In genomic region chr10:104076743-104077160, GRCh38 we compare ENCODE assay signal across 11 cellular contexts. TPM values are rescaled to one million over a fixed set of nuclear protein-coding genes. Genes with fewer than 3 reads are reported as not detected.
DNase-seq lines count a peak whose midpoint lies in the region; ATAC-seq, FAIRE-seq and TF ChIP-seq lines count a peak whose summit lies in the region.
"Had no signal": no experiment of that assay in that cellular context is flagged by ENCODE, and none has a peak within 500 bp of the region (broad histone marks: within the 10 kb centered on the region; RNA-seq: fewer than 3 reads in every experiment).

No MANE protein-coding gene starts in this region.

- H3K4me3 ChIP-seq in esophagus muscularis mucosa = no peak overlapping the region

- ATAC-seq in left colon = peak; percentile 65

- H3K9me3 ChIP-seq in esophagus muscularis mucosa = no peaks in the 10 kb centered on the region

- no peaks in the 10 kb centered on the region for H3K36me3 ChIP-seq in esophagus muscularis mucosa

- no peak for TF ChIP-seq CTCF in esophagus muscularis mucosa (IDR thresholded peaks at IDR 0.05)

- no peaks in the 10 kb centered on the region for H3K9me3 Mint-ChIP-seq in activated CD4-positive, alpha-beta T cell treated with anti-CD3 and anti-CD28 coated beads, Interleukin-2, amount 10 ng/mL, durations not matched to agents 7 days and 5 days
- H3K9me3 Mint-ChIP-seq: neural crest cell had no signal

- H3K4me1 Mint-ChIP-seq in activated CD4-positive, alpha-beta T cell treated with anti-CD3 and anti-CD28 coated beads, Interleukin-2, amount 10 ng/mL, durations not matched to agents 7 days and 5 days = peaks cover 2% of the 10 kb centered on the region

- POLR2A ChIA-PET in activated CD4-positive, alpha-beta T cell treated with anti-CD3 and anti-CD28 coated beads, Interleukin-2, amount 10 ng/mL, durations not matched to agents 7 days and 5 days (lab: Charles Lee) = no interaction called here

- CTCF ChIA-PET in activated CD4-positive, alpha-beta T cell treated with anti-CD3 and anti-CD28 coated beads, Interleukin-2, amount 10 ng/mL, durations not matched to agents 7 days and 5 days (lab: Charles Lee) = no interaction called here

- H3K4me3 Mint-ChIP-seq in activated CD4-positive, alpha-beta T cell treated with anti-CD3 and anti-CD28 coated beads, Interleukin-2, amount 10 ng/mL, durations not matched to agents 7 days and 5 days = no peak overlapping the region
- H3K4me3 Mint-ChIP-seq: neural crest cell had no signal

- FAIRE-seq in GM12892 (lab: Jason Lieb, UNC) = no peak
- FAIRE-seq: urothelium cell line had no signal

- no peak overlapping the region for H3K27ac Mint-ChIP-seq in activated CD4-positive, alpha-beta T cell treated with anti-CD3 and anti-CD28 coated beads, Interleukin-2, amount 10 ng/mL, durations not matched to agents 7 days and 5 days

- no peak for TF ChIP-seq EP300 in esophagus muscularis mucosa (IDR thresholded peaks at IDR 0.05)

- 38% methylated on average over 3 of the region's 3 CpGs for WGBS in esophagus muscularis mucosa

- peaks cover 0 to 5% (median 0%) of the 10 kb centered on the region in 4 donors for H3K4me1 ChIP-seq in esophagus muscularis mucosa

- no peaks in the 10 kb centered on the region for H3K27me3 Mint-ChIP-seq in activated CD4-positive, alpha-beta T cell treated with anti-CD3 and anti-CD28 coated beads, Interleukin-2, amount 10 ng/mL, durations not matched to agents 7 days and 5 days

- H3K27ac ChIP-seq in esophagus muscularis mucosa (replicated peaks in 1 of 4) = no peak overlapping the region

- H3K27me3 ChIP-seq in esophagus muscularis mucosa = no peaks in the 10 kb centered on the region

- no peaks in the 10 kb centered on the region for H3K36me3 Mint-ChIP-seq in activated CD4-positive, alpha-beta T cell treated with anti-CD3 and anti-CD28 coated beads, Interleukin-2, amount 10 ng/mL, durations not matched to agents 7 days and 5 days (ENCODE audit: low read depth)

- peak; percentile 45 for DNase-seq in AG08395 (ENCODE audit: low spot score)
- peak; percentile 89 for DNase-seq in NCI-H146 (lab: John Stamatoyannopoulos, UW)
- DNase-seq in cerebellar cortex (ENCODE audit: low spot score) = peak; percentile 8
- peak in 1 of 2 donors; percentile 58 for DNase-seq in left colon
- DNase-seq in esophagus muscularis mucosa (ENCODE audit: extremely low spot score) = no peak
- DNase-seq in GM12892 (ENCODE audit: insufficient read length) = no peak
- no peak for DNase-seq in SK-N-DZ (ENCODE audit: low spot score)
- DNase-seq in activated CD4-positive, alpha-beta T cell treated with anti-CD3 and anti-CD28 coated beads, Interleukin-2, amount 10 ng/mL, durations not matched to agents 7 days and 5 days = no peak
- DNase-seq: AML-193 had no signal

- no peak for TF ChIP-seq POLR2A in esophagus muscularis mucosa (IDR thresholded peaks at IDR 0.05; ENCODE audit: low read depth)
- TF ChIP-seq POLR2A in GM12892 (IDR thresholded peaks at IDR 0.05; ENCODE audit: low read depth, low read length) = no peak

- intact Hi-C loops in left colon (cut with DNase I, micrococcal nuclease) (no loop called here), esophagus muscularis mucosa (cut with DNase I) (no loop called here)

RNA-seq across cellular contexts. Expression of gene COL17A1, which starts 8.9 kb away (rescaled TPM):
- total RNA-seq in left colon = 100 to 1,000 TPM; 159 to 328 TPM
- under 1 TPM in 3 of 4 donors, not detected in 1; 0.17 to 0.29 (median 0.26) TPM for total RNA-seq in esophagus muscularis mucosa
- not detected for polyA plus RNA-seq in GM12892 (2012; ENCODE audit: missing spikeins)
- not detected in 2 replicates for polyA plus RNA-seq in SK-N-DZ (2014; cell fraction: cytosol; rRNA removed)
- polyA plus RNA-seq in SK-N-DZ (2014; cell fraction: nucleus; rRNA removed) = 0.38 and 0.46 TPM in 2 replicates
- total RNA-seq in activated CD4-positive, alpha-beta T cell treated with anti-CD3 and anti-CD28 coated beads, Interleukin-2, amount 10 ng/mL, durations not matched to agents 7 days and 5 days = not detected
- total RNA-seq: neural crest cell had no signal

RNA-seq across cellular contexts. Expression of gene SFR1, which starts 45.2 kb away (rescaled TPM):
- total RNA-seq in left colon (1 to 10 TPM; 3.4 to 5.6 TPM), esophagus muscularis mucosa (1 to 10 TPM; 4.9 to 9.1 (median 7.8) TPM)
- polyA plus RNA-seq in GM12892 (2012; ENCODE audit: missing spikeins) = 16.7 TPM
- 13.6 and 14.5 TPM in 2 replicates for polyA plus RNA-seq in SK-N-DZ (2014; cell fraction: cytosol; rRNA removed)
- 7.4 and 10.7 TPM in 2 replicates for polyA plus RNA-seq in SK-N-DZ (2014; cell fraction: nucleus; rRNA removed)
- total RNA-seq in activated CD4-positive, alpha-beta T cell treated with anti-CD3 and anti-CD28 coated beads, Interleukin-2, amount 10 ng/mL, durations not matched to agents 7 days and 5 days = 10 to 100 TPM; 13.6 to 16.1 TPM

Comparison
In these comparisons a context has a peak if more than half of its experiments do, and no peak if none do; other contexts are left out.
1. DNase-seq: peak in AG08395 (single experiment), NCI-H146 (single experiment) and cerebellar cortex (single experiment); none in esophagus muscularis mucosa (single experiment), GM12892 (single experiment), SK-N-DZ (single experiment) and activated CD4-positive, alpha-beta T cell treated with anti-CD3 and anti-CD28 coated beads, Interleukin-2, amount 10 ng/mL, durations not matched to agents 7 days and 5 days (single experiment).
2. RNA of gene COL17A1, which starts 8.9 kb away (total RNA-seq): 159 to 328 TPM in left colon; 0.17 to 0.29 TPM in esophagus muscularis mucosa and not detected in activated CD4-positive, alpha-beta T cell treated with anti-CD3 and anti-CD28 coated beads, Interleukin-2, amount 10 ng/mL, durations not matched to agents 7 days and 5 days; every median in the first group is over 100 times any median in the second.